ENCODE assay signal across 22 cellular contexts in genomic region chr15:93941687-93942086, GRCh38.
"Had no signal": no experiment of that assay in that cellular context is flagged by ENCODE, and none has a peak within 500 bp of the region (broad histone marks: within the 10 kb centered on the region; RNA-seq: fewer than 3 reads in every experiment).

No MANE protein-coding gene starts in this region.

- H3K4me1 ChIP-seq: parathyroid adenoma had no signal

- H3K36me3 Mint-ChIP-seq: stimulated activated effector memory CD8-positive, alpha-beta T cell treated with anti-CD3 and anti-CD28 coated beads, Interleukin-12 subunit alpha, Interleukin-12 subunit beta, amount 100 ng/mL, for 72 hours had no signal

- H3K27me3 ChIP-seq: body of pancreas, foreskin keratinocyte had no signal

- H3K4me3 ChIP-seq: body of pancreas, cardiac muscle cell, mucosa of descending colon had no signal

- H3K9me3 Mint-ChIP-seq: activated T-helper 1 cell treated with anti-CD3 and anti-CD28 coated beads, Interleukin-12 subunit alpha, Interleukin-12 subunit beta, Interleukin-2, Interleukin-4 antibody, amounts not matched to agents 30 ng/mL and 10 ng/mL and 1 ng/mL, durations not matched to agents 14 hours and 24 hours and 36 hours; stimulated activated effector memory CD8-positive, alpha-beta T cell treated with anti-CD3 and anti-CD28 coated beads, Interleukin-12 subunit alpha, Interleukin-12 subunit beta, amount 100 ng/mL, for 72 hours had no signal

- H3K27me3 Mint-ChIP-seq: stimulated activated naive CD8-positive, alpha-beta T cell treated with anti-CD3 and anti-CD28 coated beads, Interleukin-15, amount 100 ng/mL, for 72 hours had no signal

- DNase-seq: activated CD4-positive, alpha-beta T cell treated with anti-CD3 and anti-CD28 coated beads, Interleukin-2, amount 10 ng/mL, durations not matched to agents 7 days and 5 days; activated CD4-positive, CD25-positive, alpha-beta regulatory T cell treated with anti-CD3 and anti-CD28 coated beads, Interleukin-2, amount 50 U/mL, for 72 hours; activated CD8-positive, alpha-beta T cell treated with anti-CD3 and anti-CD28 coated beads, Interleukin-2, amount 10 ng/mL, durations not matched to agents 7 days and 5 days; activated gamma-delta T cell; activated naive CD4-positive, alpha-beta T cell treated with anti-CD3 and anti-CD28 coated beads, Interleukin-2, amount 50 U/mL, for 16 hours; anterior cingulate cortex; body of pancreas; hypothalamus; mesendoderm; nephron progenitor cell; nucleus accumbens; stimulated activated CD4-positive, alpha-beta T cell treated with anti-CD3 and anti-CD28 coated beads, Interleukin-1b, Interleukin-23, amount 100 ng/mL, for 48 hours; stimulated activated naive CD8-positive, alpha-beta T cell treated with anti-CD3 and anti-CD28 coated beads, Interleukin-15, amount 100 ng/mL, for 72 hours; T-helper 1 cell; trophoblast cell; WERI-Rb-1 had no signal

- H3K9me3 ChIP-seq: body of pancreas, mucosa of descending colon had no signal

- ATAC-seq: activated CD8-positive, alpha-beta T cell treated with anti-CD3 and anti-CD28 coated beads, Interleukin-2, amount 10 ng/mL, durations not matched to agents 7 days and 5 days; body of pancreas; stimulated activated effector memory CD8-positive, alpha-beta T cell treated with anti-CD3 and anti-CD28 coated beads, Interleukin-12 subunit alpha, Interleukin-12 subunit beta, amount 100 ng/mL, for 72 hours; stimulated activated naive CD8-positive, alpha-beta T cell treated with anti-CD3 and anti-CD28 coated beads, Interleukin-15, amount 100 ng/mL, for 72 hours had no signal

- H3K36me3 ChIP-seq: cardiac muscle cell, WERI-Rb-1 had no signal

- H3K27ac Mint-ChIP-seq: activated CD4-positive, alpha-beta T cell treated with anti-CD3 and anti-CD28 coated beads, Interleukin-2, amount 10 ng/mL, durations not matched to agents 7 days and 5 days; activated CD8-positive, alpha-beta T cell treated with anti-CD3 and anti-CD28 coated beads, Interleukin-2, amount 10 ng/mL, durations not matched to agents 7 days and 5 days; activated T-helper 1 cell treated with anti-CD3 and anti-CD28 coated beads, Interleukin-12 subunit alpha, Interleukin-12 subunit beta, Interleukin-2, Interleukin-4 antibody, amounts not matched to agents 30 ng/mL and 10 ng/mL and 1 ng/mL, durations not matched to agents 14 hours and 24 hours and 36 hours; stimulated activated effector memory CD8-positive, alpha-beta T cell treated with anti-CD3 and anti-CD28 coated beads, Interleukin-12 subunit alpha, Interleukin-12 subunit beta, amount 100 ng/mL, for 72 hours; stimulated activated naive CD8-positive, alpha-beta T cell treated with anti-CD3 and anti-CD28 coated beads, Interleukin-15, amount 100 ng/mL, for 72 hours had no signal

- H3K27ac ChIP-seq: body of pancreas, cardiac muscle cell, foreskin keratinocyte, parathyroid adenoma, WERI-Rb-1 had no signal

- H3K4me1 Mint-ChIP-seq: activated CD4-positive, alpha-beta T cell treated with anti-CD3 and anti-CD28 coated beads, Interleukin-2, amount 10 ng/mL, durations not matched to agents 7 days and 5 days; stimulated activated effector memory CD8-positive, alpha-beta T cell treated with anti-CD3 and anti-CD28 coated beads, Interleukin-12 subunit alpha, Interleukin-12 subunit beta, amount 100 ng/mL, for 72 hours; stimulated activated naive CD8-positive, alpha-beta T cell treated with anti-CD3 and anti-CD28 coated beads, Interleukin-15, amount 100 ng/mL, for 72 hours had no signal

- H3K4me3 Mint-ChIP-seq: activated CD4-positive, alpha-beta T cell treated with anti-CD3 and anti-CD28 coated beads, Interleukin-2, amount 10 ng/mL, durations not matched to agents 7 days and 5 days; activated CD8-positive, alpha-beta T cell treated with anti-CD3 and anti-CD28 coated beads, Interleukin-2, amount 10 ng/mL, durations not matched to agents 7 days and 5 days; activated T-helper 1 cell treated with anti-CD3 and anti-CD28 coated beads, Interleukin-12 subunit alpha, Interleukin-12 subunit beta, Interleukin-2, Interleukin-4 antibody, amounts not matched to agents 30 ng/mL and 10 ng/mL and 1 ng/mL, durations not matched to agents 14 hours and 24 hours and 36 hours; nephron progenitor cell; stimulated activated effector memory CD8-positive, alpha-beta T cell treated with anti-CD3 and anti-CD28 coated beads, Interleukin-12 subunit alpha, Interleukin-12 subunit beta, amount 100 ng/mL, for 72 hours; stimulated activated naive CD8-positive, alpha-beta T cell treated with anti-CD3 and anti-CD28 coated beads, Interleukin-15, amount 100 ng/mL, for 72 hours had no signal
